ENCODE assay signal across 12 cellular contexts in genomic region chr3:8520816-8521415, GRCh38.
"Had no signal": no experiment of that assay in that cellular context is flagged by ENCODE, and none has a peak within 500 bp of the region (broad histone marks: within the 10 kb centered on the region; RNA-seq: fewer than 3 reads in every experiment).

No MANE protein-coding gene starts in this region.

- H3K9me3 ChIP-seq: prostate gland, sigmoid colon had no signal

- H3K27ac Mint-ChIP-seq: activated naive CD4-positive, alpha-beta T cell treated with anti-CD3 and anti-CD28 coated beads, Interleukin-2, amount 50 U/mL, for 72 hours; naive B cell; stimulated activated naive CD8-positive, alpha-beta T cell treated with anti-CD3 and anti-CD28 coated beads, Interleukin-15, Interleukin-2, amounts not matched to agents 100 ng/mL and 50 ng/mL, for 24 hours; T-helper 17 cell had no signal

- H3K4me1 Mint-ChIP-seq: naive B cell, T-helper 17 cell had no signal

- H3K36me3 ChIP-seq: prostate gland, sigmoid colon had no signal

- H3K4me3 Mint-ChIP-seq: naive B cell; stimulated activated naive CD8-positive, alpha-beta T cell treated with anti-CD3 and anti-CD28 coated beads, Interleukin-15, Interleukin-2, amounts not matched to agents 100 ng/mL and 50 ng/mL, for 24 hours; T-helper 17 cell had no signal

- DNase-seq: activated CD4-positive, alpha-beta T cell treated with anti-CD3 and anti-CD28 coated beads, Interleukin-2, amount 50 U/mL, for 1 hour; activated CD4-positive, CD25-positive, alpha-beta regulatory T cell; activated T-cell treated with anti-CD3 and anti-CD28 coated beads, Interleukin-2, amount 50 U/mL, for 1 hour; amniotic stem cell; foreskin melanocyte; naive B cell; sigmoid colon; stimulated activated CD4-positive, alpha-beta T cell treated with anti-CD3 and anti-CD28 coated beads, Interleukin-2, amount 100 ng/mL, for 48 hours; T-helper 17 cell had no signal

- H3K4me1 ChIP-seq: prostate gland, sigmoid colon had no signal

- H3K4me3 ChIP-seq: prostate gland, sigmoid colon had no signal

- H3K36me3 Mint-ChIP-seq: naive B cell had no signal

- H3K27me3 ChIP-seq: sigmoid colon had no signal

- H3K27ac ChIP-seq: prostate gland, sigmoid colon had no signal
